Comparison of ENCODE assay signal across 2 cellular contexts in the genomic region with DNA sequence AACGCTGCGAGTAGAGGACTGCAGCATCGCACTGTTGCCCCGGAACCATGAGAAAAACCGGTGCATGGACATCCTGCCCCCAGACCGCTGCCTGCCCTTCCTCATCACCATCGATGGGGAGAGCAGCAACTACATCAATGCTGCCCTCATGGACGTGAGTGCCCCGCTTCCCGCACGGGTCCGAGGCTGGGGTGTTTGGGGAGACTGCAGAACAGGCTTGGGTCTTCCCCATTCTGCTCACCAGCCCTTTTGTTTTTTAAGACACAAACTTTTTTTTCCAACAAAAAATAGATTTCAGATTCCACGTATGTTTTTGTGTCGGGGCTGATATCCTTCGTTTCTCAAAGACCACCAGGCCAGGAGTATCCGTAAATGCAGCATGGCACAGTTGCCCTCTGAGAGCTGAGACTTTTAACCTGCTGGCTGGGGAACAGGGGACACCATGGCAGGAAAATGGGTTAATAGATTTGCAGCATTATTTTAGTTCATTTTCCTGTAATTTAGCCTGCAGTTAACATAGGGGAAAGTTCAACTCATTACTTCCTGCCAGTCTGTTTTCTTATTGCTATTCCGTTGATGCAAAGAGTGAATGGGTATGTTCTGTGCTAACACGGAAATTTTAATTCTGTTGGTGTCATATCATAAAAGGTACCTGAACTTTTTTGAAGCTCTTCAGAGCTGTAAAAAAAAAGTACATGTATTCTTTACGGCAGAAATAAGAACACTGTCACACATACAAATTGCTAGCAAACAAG.
TF ChIP-seq lines count a peak whose summit lies in the region.

No MANE protein-coding gene starts in this region.

TF ChIP-seq in IMR-90, 13 proteins besides CTCF, POLR2A, EP300 and RAD21:
- TF ChIP-seq SMC3 (IDR thresholded peaks at IDR 0.05; ENCODE audit: low read depth, low read length) (no peak), CHD1 (IDR thresholded peaks at IDR 0.05; ENCODE audit: low read depth, low read length) (no peak), CEBPB (IDR thresholded peaks at IDR 0.05; ENCODE audit: low read depth, low read length) (no peak)
- TF ChIP-seq, protein P1, sequence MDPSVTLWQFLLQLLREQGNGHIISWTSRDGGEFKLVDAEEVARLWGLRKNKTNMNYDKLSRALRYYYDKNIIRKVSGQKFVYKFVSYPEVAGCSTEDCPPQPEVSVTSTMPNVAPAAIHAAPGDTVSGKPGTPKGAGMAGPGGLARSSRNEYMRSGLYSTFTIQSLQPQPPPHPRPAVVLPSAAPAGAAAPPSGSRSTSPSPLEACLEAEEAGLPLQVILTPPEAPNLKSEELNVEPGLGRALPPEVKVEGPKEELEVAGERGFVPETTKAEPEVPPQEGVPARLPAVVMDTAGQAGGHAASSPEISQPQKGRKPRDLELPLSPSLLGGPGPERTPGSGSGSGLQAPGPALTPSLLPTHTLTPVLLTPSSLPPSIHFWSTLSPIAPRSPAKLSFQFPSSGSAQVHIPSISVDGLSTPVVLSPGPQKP (IDR thresholded peaks at IDR 0.05; ENCODE audit: borderline replicate concordance, low read depth, low read length) = no peak

TF ChIP-seq in endothelial cell of umbilical vein, 7 proteins besides CTCF, POLR2A, EP300 and RAD21:
- no peak for TF ChIP-seq FOS (IDR thresholded peaks at IDR 0.05; ENCODE audit: borderline replicate concordance, insufficient read depth, low read length)
- TF ChIP-seq MYC (IDR thresholded peaks at IDR 0.05; ENCODE audit: low read depth, low read length) = no peak
- TF ChIP-seq POLR2AphosphoS5 (IDR thresholded peaks at IDR 0.05; ENCODE audit: insufficient read depth, low read depth, low read length) = no peak
- TF ChIP-seq EZH2 (IDR thresholded peaks at IDR 0.05; ENCODE audit: borderline replicate concordance, low read depth, low read length, severe bottlenecking) = no peak
- TF ChIP-seq GATA2 (IDR thresholded peaks at IDR 0.05; ENCODE audit: insufficient read depth, insufficient read length, low read depth, low read length) = no peak
- no peak for TF ChIP-seq JUN (IDR thresholded peaks at IDR 0.05; ENCODE audit: borderline replicate concordance, insufficient read depth, insufficient read length, low read depth)
- TF ChIP-seq, protein P2, sequence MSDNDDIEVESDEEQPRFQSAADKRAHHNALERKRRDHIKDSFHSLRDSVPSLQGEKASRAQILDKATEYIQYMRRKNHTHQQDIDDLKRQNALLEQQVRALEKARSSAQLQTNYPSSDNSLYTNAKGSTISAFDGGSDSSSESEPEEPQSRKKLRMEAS (IDR thresholded peaks at IDR 0.05; ENCODE audit: insufficient read depth, insufficient read length) = no peak
